37 cellular contexts compared by ENCODE assay signal in genomic region chr9:123371228-123371584, GRCh38. TPM values are rescaled to one million over a fixed set of nuclear protein-coding genes. Genes with fewer than 3 reads are reported as not detected.
"Had no signal": no experiment of that assay in that cellular context is flagged by ENCODE, and none has a peak within 500 bp of the region (broad histone marks: within the 10 kb centered on the region; RNA-seq: fewer than 3 reads in every experiment).

No MANE protein-coding gene starts in this region.

- ATAC-seq: activated CD4-positive, alpha-beta T cell treated with anti-CD3 and anti-CD28 coated beads for 36 hours; activated CD8-positive, alpha-beta memory T cell treated with anti-CD3 and anti-CD28 coated beads, Interleukin-2, amount 10 ng/mL, durations not matched to agents 7 days and 5 days; activated CD8-positive, alpha-beta T cell treated with anti-CD3 and anti-CD28 coated beads, Interleukin-2, amount 10 ng/mL, durations not matched to agents 7 days and 5 days; activated naive CD8-positive, alpha-beta T cell treated with anti-CD3 and anti-CD28 coated beads, Interleukin-2, amount 50 U/mL, for 24 hours; body of pancreas; gastroesophageal sphincter; T-helper 17 cell had no signal

- H3K4me1 Mint-ChIP-seq: activated CD4-positive, alpha-beta T cell treated with anti-CD3 and anti-CD28 coated beads, Interleukin-2, amount 10 ng/mL, durations not matched to agents 24 days and 14 days; activated CD8-positive, alpha-beta memory T cell treated with anti-CD3 and anti-CD28 coated beads, Interleukin-2, amount 10 ng/mL, durations not matched to agents 7 days and 5 days; activated naive CD8-positive, alpha-beta T cell treated with anti-CD3 and anti-CD28 coated beads for 36 hours; activated naive CD8-positive, alpha-beta T cell treated with anti-CD3 and anti-CD28 coated beads, Interleukin-2, amount 50 U/mL, for 24 hours had no signal

- H3K9me3 ChIP-seq: adrenal gland, body of pancreas, esophagus squamous epithelium, gastroesophageal sphincter had no signal

- H3K27ac Mint-ChIP-seq: activated CD4-positive, alpha-beta memory T cell treated with anti-CD3 and anti-CD28 coated beads for 36 hours; activated CD4-positive, alpha-beta T cell treated with anti-CD3 and anti-CD28 coated beads for 36 hours; activated CD4-positive, alpha-beta T cell treated with anti-CD3 and anti-CD28 coated beads, Interleukin-2, amount 10 ng/mL, durations not matched to agents 24 days and 14 days; activated CD8-positive, alpha-beta memory T cell treated with anti-CD3 and anti-CD28 coated beads, Interleukin-2, amount 10 ng/mL, durations not matched to agents 7 days and 5 days; activated CD8-positive, alpha-beta T cell treated with anti-CD3 and anti-CD28 coated beads, Interleukin-2, amount 10 ng/mL, durations not matched to agents 7 days and 5 days; activated naive CD4-positive, alpha-beta T cell treated with anti-CD3 and anti-CD28 coated beads for 36 hours; activated naive CD4-positive, alpha-beta T cell treated with anti-CD3 and anti-CD28 coated beads, Interleukin-2, amount 50 U/mL, for 24 hours; activated naive CD8-positive, alpha-beta T cell treated with anti-CD3 and anti-CD28 coated beads for 36 hours; activated naive CD8-positive, alpha-beta T cell treated with anti-CD3 and anti-CD28 coated beads, Interleukin-2, amount 50 U/mL, for 24 hours; activated T-helper 1 cell treated with anti-CD3 and anti-CD28 coated beads, Interleukin-12 subunit alpha, Interleukin-12 subunit beta, Interleukin-2, Interleukin-4 antibody, amounts not matched to agents 30 ng/mL and 10 ng/mL and 1 ng/mL, durations not matched to agents 14 hours and 24 hours and 36 hours; activated T-helper 2 cell treated with anti-CD3 and anti-CD28 coated beads, Interferon-gamma antibody, Interleukin-2, Interleukin-4, amounts not matched to agents 10 μg/mL and 5 μg/mL and 100 μg/mL, durations not matched to agents 14 hours and 24 hours and 36 hours; T-helper 17 cell; T-helper 2 cell treated with Interferon-gamma antibody and Interleukin-4, amounts not matched to agents 5 μg/mL and 100 μg/mL, for 36 hours had no signal

- DNase-seq: activated CD4-positive, alpha-beta memory T cell treated with anti-CD3 and anti-CD28 coated beads for 36 hours; activated CD4-positive, alpha-beta T cell treated with anti-CD3 and anti-CD28 coated beads for 36 hours; activated CD4-positive, alpha-beta T cell treated with anti-CD3 and anti-CD28 coated beads, Interleukin-2, amount 10 ng/mL, durations not matched to agents 24 days and 14 days; activated CD4-positive, CD25-positive, alpha-beta regulatory T cell; activated CD4-positive, CD25-positive, alpha-beta regulatory T cell treated with anti-CD3 and anti-CD28 coated beads, Interleukin-2, amount 50 U/mL, for 72 hours; activated CD8-positive, alpha-beta memory T cell treated with anti-CD3 and anti-CD28 coated beads, Interleukin-2, amount 10 ng/mL, durations not matched to agents 7 days and 5 days; activated CD8-positive, alpha-beta memory T cell treated with anti-CD3 and anti-CD28 coated beads, Interleukin-2, amount 50 U/mL, for 4 hours; activated CD8-positive, alpha-beta T cell treated with anti-CD3 and anti-CD28 coated beads, Interleukin-2, amount 10 ng/mL, durations not matched to agents 7 days and 5 days; activated effector memory CD4-positive, alpha-beta T cell treated with anti-CD3 and anti-CD28 coated beads, Interleukin-2, amount 50 U/mL, for 16 hours; activated naive CD4-positive, alpha-beta T cell treated with anti-CD3 and anti-CD28 coated beads for 36 hours; activated naive CD8-positive, alpha-beta T cell treated with anti-CD3 and anti-CD28 coated beads for 36 hours; activated naive CD8-positive, alpha-beta T cell treated with anti-CD3 and anti-CD28 coated beads, Interleukin-2, amount 50 U/mL, for 24 hours; activated T-cell treated with anti-CD3 and anti-CD28 coated beads, Interleukin-2, amount 50 U/mL, for 1 hour; activated T-cell treated with anti-CD3 and anti-CD28 coated beads, Interleukin-2, amount 50 U/mL, for 48 hours; adrenal gland; amygdala; aorta; body of pancreas; caudate nucleus; cortex of kidney; dermis blood vessel endothelial cell; effector CD8-positive, alpha-beta T cell; esophagus squamous epithelium; foreskin melanocyte; T-helper 1 cell; T-helper 17 cell; T1000 had no signal

- H3K27ac ChIP-seq: adrenal gland, body of pancreas, epithelial cell of prostate, esophagus squamous epithelium, gastroesophageal sphincter had no signal

- H3K4me3 ChIP-seq: adrenal gland, body of pancreas, esophagus squamous epithelium, gastroesophageal sphincter had no signal

- H3K36me3 ChIP-seq: adrenal gland, esophagus squamous epithelium, gastroesophageal sphincter had no signal

- H3K9me3 Mint-ChIP-seq: activated CD4-positive, alpha-beta memory T cell treated with anti-CD3 and anti-CD28 coated beads for 36 hours; activated CD4-positive, alpha-beta T cell treated with anti-CD3 and anti-CD28 coated beads, Interleukin-2, amount 10 ng/mL, durations not matched to agents 24 days and 14 days; activated naive CD4-positive, alpha-beta T cell treated with anti-CD3 and anti-CD28 coated beads for 36 hours; activated naive CD4-positive, alpha-beta T cell treated with anti-CD3 and anti-CD28 coated beads, Interleukin-2, amount 50 U/mL, for 24 hours; activated naive CD8-positive, alpha-beta T cell treated with anti-CD3 and anti-CD28 coated beads for 36 hours; activated naive CD8-positive, alpha-beta T cell treated with anti-CD3 and anti-CD28 coated beads, Interleukin-2, amount 50 U/mL, for 24 hours; activated T-helper 1 cell treated with anti-CD3 and anti-CD28 coated beads, Interleukin-12 subunit alpha, Interleukin-12 subunit beta, Interleukin-2, Interleukin-4 antibody, amounts not matched to agents 30 ng/mL and 10 ng/mL and 1 ng/mL, durations not matched to agents 14 hours and 24 hours and 36 hours; activated T-helper 2 cell treated with anti-CD3 and anti-CD28 coated beads, Interferon-gamma antibody, Interleukin-2, Interleukin-4, amounts not matched to agents 10 μg/mL and 5 μg/mL and 100 μg/mL, durations not matched to agents 14 hours and 24 hours and 36 hours; T-helper 2 cell treated with Interferon-gamma antibody and Interleukin-4, amounts not matched to agents 5 μg/mL and 100 μg/mL, for 36 hours had no signal

- H3K36me3 Mint-ChIP-seq: activated CD4-positive, alpha-beta memory T cell treated with anti-CD3 and anti-CD28 coated beads for 36 hours; activated CD8-positive, alpha-beta memory T cell treated with anti-CD3 and anti-CD28 coated beads, Interleukin-2, amount 10 ng/mL, durations not matched to agents 7 days and 5 days; activated naive CD4-positive, alpha-beta T cell treated with anti-CD3 and anti-CD28 coated beads, Interleukin-2, amount 50 U/mL, for 24 hours; activated naive CD8-positive, alpha-beta T cell treated with anti-CD3 and anti-CD28 coated beads for 36 hours had no signal

- H3K4me3 Mint-ChIP-seq: activated CD4-positive, alpha-beta memory T cell treated with anti-CD3 and anti-CD28 coated beads for 36 hours; activated CD4-positive, alpha-beta T cell treated with anti-CD3 and anti-CD28 coated beads for 36 hours; activated CD4-positive, alpha-beta T cell treated with anti-CD3 and anti-CD28 coated beads, Interleukin-2, amount 10 ng/mL, durations not matched to agents 24 days and 14 days; activated CD8-positive, alpha-beta memory T cell treated with anti-CD3 and anti-CD28 coated beads, Interleukin-2, amount 10 ng/mL, durations not matched to agents 7 days and 5 days; activated CD8-positive, alpha-beta T cell treated with anti-CD3 and anti-CD28 coated beads, Interleukin-2, amount 10 ng/mL, durations not matched to agents 7 days and 5 days; activated naive CD4-positive, alpha-beta T cell treated with anti-CD3 and anti-CD28 coated beads for 36 hours; activated naive CD4-positive, alpha-beta T cell treated with anti-CD3 and anti-CD28 coated beads, Interleukin-2, amount 50 U/mL, for 24 hours; activated naive CD8-positive, alpha-beta T cell treated with anti-CD3 and anti-CD28 coated beads for 36 hours; activated naive CD8-positive, alpha-beta T cell treated with anti-CD3 and anti-CD28 coated beads, Interleukin-2, amount 50 U/mL, for 24 hours; activated T-helper 1 cell treated with anti-CD3 and anti-CD28 coated beads, Interleukin-12 subunit alpha, Interleukin-12 subunit beta, Interleukin-2, Interleukin-4 antibody, amounts not matched to agents 30 ng/mL and 10 ng/mL and 1 ng/mL, durations not matched to agents 14 hours and 24 hours and 36 hours; T-helper 17 cell; T-helper 2 cell treated with Interferon-gamma antibody and Interleukin-4, amounts not matched to agents 5 μg/mL and 100 μg/mL, for 36 hours had no signal

RNA-seq across cellular contexts. Expression of gene CRB2, which starts 15.2 kb away (rescaled TPM):
- total RNA-seq: activated CD4-positive, alpha-beta memory T cell treated with anti-CD3 and anti-CD28 coated beads for 36 hours; activated CD4-positive, alpha-beta T cell treated with anti-CD3 and anti-CD28 coated beads for 36 hours; activated CD4-positive, alpha-beta T cell treated with anti-CD3 and anti-CD28 coated beads, Interleukin-2, amount 10 ng/mL, durations not matched to agents 24 days and 14 days; activated CD8-positive, alpha-beta memory T cell treated with anti-CD3 and anti-CD28 coated beads for 36 hours; activated CD8-positive, alpha-beta memory T cell treated with anti-CD3 and anti-CD28 coated beads, Interleukin-2, amount 10 ng/mL, durations not matched to agents 7 days and 5 days; activated CD8-positive, alpha-beta T cell treated with anti-CD3 and anti-CD28 coated beads, Interleukin-2, amount 10 ng/mL, durations not matched to agents 7 days and 5 days; activated naive CD4-positive, alpha-beta T cell treated with anti-CD3 and anti-CD28 coated beads for 36 hours; activated T-helper 1 cell treated with anti-CD3 and anti-CD28 coated beads, Interleukin-12 subunit alpha, Interleukin-12 subunit beta, Interleukin-2, Interleukin-4 antibody, amounts not matched to agents 30 ng/mL and 10 ng/mL and 1 ng/mL, durations not matched to agents 14 hours and 24 hours and 36 hours; activated T-helper 2 cell treated with anti-CD3 and anti-CD28 coated beads, Interferon-gamma antibody, Interleukin-2, Interleukin-4, amounts not matched to agents 10 μg/mL and 5 μg/mL and 100 μg/mL, durations not matched to agents 14 hours and 24 hours and 36 hours; dermis blood vessel endothelial cell; endothelial cell of umbilical vein; esophagus squamous epithelium; fibroblast of lung; fibroblast of villous mesenchyme; gastroesophageal sphincter; T-helper 17 cell had no signal
- polyA plus RNA-seq: endothelial cell of umbilical vein, fibroblast of lung had no signal
